ENCODE assay signal across 31 cellular contexts in genomic region chr12:47200446-47200845, GRCh38.
A peak's percentile ranks its signal among the peaks of the same experiment; 100 is the strongest.
DNase-seq lines count a peak whose midpoint lies in the region; ATAC-seq, FAIRE-seq and TF ChIP-seq lines count a peak whose summit lies in the region.
"Had no signal": no experiment of that assay in that cellular context is flagged by ENCODE, and none has a peak within 500 bp of the region (broad histone marks: within the 10 kb centered on the region; RNA-seq: fewer than 3 reads in every experiment).

No MANE protein-coding gene starts in this region.

- intact Hi-C loops in CD8-positive, alpha-beta T cell (cut with DNase I, micrococcal nuclease) = loop anchor here (10.0 kb wide), 2 partner anchors 504 to 614 kb away; partner anchors contain the start of genes HDAC7 (in 1 of the 2) and RPAP3 (in 1 of the 2)
- intact Hi-C loops in K562 (cut with micrococcal nuclease) = no loop called here

- H3K27me3 Mint-ChIP-seq in activated T-cell treated with anti-CD3 and anti-CD28 coated beads, Interleukin-2, amount 50 U/mL, for 72 hours (ENCODE audit: low read depth) = no peaks in the 10 kb centered on the region
- no peaks in the 10 kb centered on the region for H3K27me3 Mint-ChIP-seq in CD8-positive, alpha-beta T cell (ENCODE audit: low read depth)
- H3K27me3 Mint-ChIP-seq in natural killer cell treated with Interleukin-12 subunit alpha and Interleukin-12 subunit beta and Interleukin-15 and Interleukin-18, amount 100 ng/mL, for 72 hours = no peaks in the 10 kb centered on the region
- no peaks in the 10 kb centered on the region for H3K27me3 Mint-ChIP-seq in chondrocyte (ENCODE audit: low read depth)
- H3K27me3 Mint-ChIP-seq: activated CD4-positive, alpha-beta memory T cell treated with anti-CD3 and anti-CD28 coated beads for 36 hours had no signal

- POLR2A ChIA-PET in CD8-positive, alpha-beta T cell (lab: Charles Lee) = interaction anchor here (0.9 to 1.1 kb wide), 2 partner anchors 10 to 15 kb away, joined by 3 read pairs; no protein-coding TSS in a partner anchor
- POLR2A ChIA-PET in K562 (lab: Yijun Ruan, JAX) = no interaction called here

- TF ChIP-seq CTCF in CD8-positive, alpha-beta T cell (IDR thresholded peaks at IDR 0.05) = no peak
- no peak for TF ChIP-seq CTCF in K562 (IDR thresholded peaks at IDR 0.05 in 2 of 3, conservative IDR thresholded peaks at IDR 0.05 in 1 of 3; ENCODE audit: insufficient read depth in 2 of 3, low read depth in 1 of 3, low read length in 3 of 3)
- no peak for TF ChIP-seq CTCF in chondrocyte (IDR thresholded peaks at IDR 0.05)

- no peak overlapping the region for H3K9ac ChIP-seq in K562 (ENCODE audit: insufficient read depth in 1 of 2, low read depth in 2 of 2, low read length in 2 of 2)
- H3K9ac ChIP-seq: parathyroid adenoma had no signal

- FAIRE-seq in K562 (lab: Jason Lieb, UNC) = no peak
- FAIRE-seq: HTR-8/SVneo had no signal

- H3K9me3 ChIP-seq in CD8-positive, alpha-beta T cell (ENCODE audit: low read length) = no peaks in the 10 kb centered on the region
- H3K9me3 ChIP-seq in K562 (replicated peaks; ENCODE audit: control insufficient read depth, insufficient read depth, low read depth, low read length) = no peaks in the 10 kb centered on the region; the same call in 1 of the 2 replicates
- H3K9me3 ChIP-seq: MG63, stomach, thyroid gland, uterus had no signal

- H3K36me3 ChIP-seq in CD8-positive, alpha-beta T cell (ENCODE audit: insufficient read depth, low read length) = peaks cover 8% of the 10 kb centered on the region
- no peaks in the 10 kb centered on the region for H3K36me3 ChIP-seq in K562 (ENCODE audit: control insufficient read depth, insufficient read depth, low read length)
- H3K36me3 ChIP-seq: MG63, stomach, thyroid gland, uterus had no signal

- H4K20me1 ChIP-seq in K562 (replicated peaks; ENCODE audit: control insufficient read depth, insufficient read depth, low read length) = no peaks in the 10 kb centered on the region

- peaks cover 62% of the 10 kb centered on the region for H3K4me1 ChIP-seq in CD8-positive, alpha-beta T cell (ENCODE audit: insufficient read depth, low read length)
- H3K4me1 ChIP-seq in K562 (replicated peaks in 1 of 2; ENCODE audit: control insufficient read depth in 2 of 2, insufficient read depth in 2 of 2, low read length in 2 of 2) = peaks cover 0 to 4% of the 10 kb centered on the region in 2 experiments; a peak in 3 of 5 replicates
- H3K4me1 ChIP-seq: parathyroid adenoma, stomach, thyroid gland, uterus had no signal

- H3K27ac ChIP-seq in CD8-positive, alpha-beta T cell (ENCODE audit: low read depth, low read length) = no peak overlapping the region
- no peak overlapping the region for H3K27ac ChIP-seq in K562 (ENCODE audit: extremely low read depth, low read depth, low read length)
- H3K27ac ChIP-seq: hepatocyte, parathyroid adenoma, stomach, thyroid gland, uterus had no signal

- no TSS peak for BruUV-seq in K562 (replicated peaks; lab: Mats Ljungman, UMichigan)

- no peak overlapping the region for H3K4me3 ChIP-seq in CD8-positive, alpha-beta T cell (ENCODE audit: low read depth, low read length)
- H3K4me3 ChIP-seq in K562 = no peak overlapping the region
- H3K4me3 ChIP-seq: hepatocyte, MG63, smooth muscle cell, stomach, thyroid gland, uterus had no signal

- no peaks in the 10 kb centered on the region for H3K9me1 ChIP-seq in K562 (ENCODE audit: control insufficient read depth, insufficient read depth, low read length)

- H3K4me1 Mint-ChIP-seq in activated T-cell treated with anti-CD3 and anti-CD28 coated beads, Interleukin-2, amount 50 U/mL, for 72 hours (ENCODE audit: low read depth) = peaks cover 60% of the 10 kb centered on the region
- H3K4me1 Mint-ChIP-seq in CD8-positive, alpha-beta T cell (ENCODE audit: low read depth) = peaks cover 75% of the 10 kb centered on the region
- H3K4me1 Mint-ChIP-seq in natural killer cell treated with Interleukin-12 subunit alpha and Interleukin-12 subunit beta and Interleukin-15 and Interleukin-18, amount 100 ng/mL, for 72 hours (ENCODE audit: low read depth in 2 of 2) = peaks cover 26 to 38% of the 10 kb centered on the region in 2 donors
- H3K4me1 Mint-ChIP-seq in chondrocyte (ENCODE audit: low read depth) = peaks cover 12% of the 10 kb centered on the region

- H3K27me3 ChIP-seq in CD8-positive, alpha-beta T cell (ENCODE audit: insufficient read depth, low read length) = no peaks in the 10 kb centered on the region
- no peaks in the 10 kb centered on the region for H3K27me3 ChIP-seq in K562 (ENCODE audit: control insufficient read depth in 2 of 2, insufficient read depth in 2 of 2, low read length in 2 of 2)
- H3K27me3 ChIP-seq: hepatocyte, MG63, stomach, thyroid gland, uterus had no signal

- H2AFZ ChIP-seq in K562 (ENCODE audit: low read depth, low read length) = peak overlapping the region; percentile 7; the same call in 1 of the 2 replicates
- H2AFZ ChIP-seq: hepatocyte, parathyroid adenoma had no signal

- TF ChIP-seq RAD21 in K562 (CRISPR knock-in tag; conservative IDR thresholded peaks at IDR 0.05 in 1 of 2, IDR thresholded peaks at IDR 0.05 in 1 of 2) = no peak

- H3K36me3 Mint-ChIP-seq in activated T-cell treated with anti-CD3 and anti-CD28 coated beads, Interleukin-2, amount 50 U/mL, for 72 hours (ENCODE audit: insufficient read depth in 2 of 2) = peaks cover 7 to 14% of the 10 kb centered on the region in 2 donors
- peaks cover 50% of the 10 kb centered on the region for H3K36me3 Mint-ChIP-seq in CD8-positive, alpha-beta T cell
- peaks cover 16% of the 10 kb centered on the region for H3K36me3 Mint-ChIP-seq in natural killer cell treated with Interleukin-12 subunit alpha and Interleukin-12 subunit beta and Interleukin-15 and Interleukin-18, amount 100 ng/mL, for 72 hours
- no peaks in the 10 kb centered on the region for H3K36me3 Mint-ChIP-seq in chondrocyte (ENCODE audit: low read depth)

- in situ Hi-C loops in K562 (cut with MboI) = no loop called here

- H3K4me2 ChIP-seq in K562 (ENCODE audit: insufficient read depth, low read length) = no peak overlapping the region
- H3K4me2 ChIP-seq: hepatocyte, smooth muscle cell had no signal

- no peak for TF ChIP-seq EP300 in K562 (IDR thresholded peaks at IDR 0.05; ENCODE audit: low read length)

- 55% methylated on average over 2 of the region's 2 CpGs for WGBS in K562 (ENCODE audit: insufficient coverage, low coverage, missing lambda C conversion rate)

- H3K9me3 Mint-ChIP-seq in activated T-cell treated with anti-CD3 and anti-CD28 coated beads, Interleukin-2, amount 50 U/mL, for 72 hours = no peaks in the 10 kb centered on the region
- H3K9me3 Mint-ChIP-seq in CD8-positive, alpha-beta T cell = no peaks in the 10 kb centered on the region
- no peaks in the 10 kb centered on the region for H3K9me3 Mint-ChIP-seq in natural killer cell treated with Interleukin-12 subunit alpha and Interleukin-12 subunit beta and Interleukin-15 and Interleukin-18, amount 100 ng/mL, for 72 hours
- H3K9me3 Mint-ChIP-seq in chondrocyte (ENCODE audit: low read depth) = no peaks in the 10 kb centered on the region
- H3K9me3 Mint-ChIP-seq: activated CD4-positive, alpha-beta memory T cell treated with anti-CD3 and anti-CD28 coated beads for 36 hours had no signal

- peak overlapping the region; percentile 85 for H3K27ac Mint-ChIP-seq in activated T-cell treated with anti-CD3 and anti-CD28 coated beads, Interleukin-2, amount 50 U/mL, for 72 hours
- H3K27ac Mint-ChIP-seq in CD8-positive, alpha-beta T cell = peak overlapping the region; percentile 75
- peak overlapping the region; percentile 14 to 44 for H3K27ac Mint-ChIP-seq in natural killer cell treated with Interleukin-12 subunit alpha and Interleukin-12 subunit beta and Interleukin-15 and Interleukin-18, amount 100 ng/mL, for 72 hours
- no peak overlapping the region for H3K27ac Mint-ChIP-seq in chondrocyte (ENCODE audit: unreplicated experiment)

- no peak for TF ChIP-seq POLR2A in K562 (conservative IDR thresholded peaks at IDR 0.05)

- ATAC-seq in activated T-cell treated with anti-CD3 and anti-CD28 coated beads, Interleukin-2, amount 50 U/mL, for 72 hours (replicated peaks in 1 of 2) = no peak
- ATAC-seq in CD8-positive, alpha-beta T cell = no peak
- ATAC-seq in K562 = no peak
- ATAC-seq in natural killer cell treated with Interleukin-12 subunit alpha and Interleukin-12 subunit beta and Interleukin-15 and Interleukin-18, amount 100 ng/mL, for 72 hours = no peak
- ATAC-seq in GM18909 (IDR thresholded peaks at IDR 0.05; ENCODE audit: poor library complexity, unreplicated experiment) = no peak
- ATAC-seq: right cardiac atrium had no signal

- CTCF ChIA-PET in CD8-positive, alpha-beta T cell (lab: Charles Lee) = interaction anchor here (0.9 kb wide), 1 partner anchor 35 kb away, joined by 3 read pairs; no protein-coding TSS in a partner anchor
- CTCF ChIA-PET in K562 (lab: Yijun Ruan, JAX; ENCODE audit: low intra/inter-chr PET ratio) = no interaction called here

- no peaks in the 10 kb centered on the region for H3K79me2 ChIP-seq in K562 (ENCODE audit: control insufficient read depth, insufficient read depth, low read length)
- H3K79me2 ChIP-seq: hepatocyte, parathyroid adenoma had no signal

- DNase-seq in activated T-cell treated with anti-CD3 and anti-CD28 coated beads, Interleukin-2, amount 50 U/mL, for 72 hours = no peak
- no peak for DNase-seq in activated T-cell treated with anti-CD3 and anti-CD28 coated beads for 4 hours
- DNase-seq in CD8-positive, alpha-beta T cell = no peak
- DNase-seq in K562 (ENCODE audit: extremely low read depth in 1 of 4, low spot score in 3 of 4) = no peak
- no peak for DNase-seq in natural killer cell treated with Interleukin-12 subunit alpha and Interleukin-12 subunit beta and Interleukin-15 and Interleukin-18, amount 100 ng/mL, for 72 hours (ENCODE audit: low spot score)
- no peak for DNase-seq in chondrocyte (ENCODE audit: low spot score)
- no peak for DNase-seq in NCI-H2081 treated with DMSO at 0.1 percent for 48 hours (lab: John Stamatoyannopoulos, UW)
- DNase-seq: activated CD4-positive, alpha-beta memory T cell treated with anti-CD3 and anti-CD28 coated beads for 36 hours; activated CD4-positive, CD25-positive, alpha-beta regulatory T cell; activated CD8-positive, alpha-beta memory T cell treated with anti-CD3 and anti-CD28 coated beads, Interleukin-2, amount 50 U/mL, for 48 hours; activated effector memory CD4-positive, alpha-beta T cell treated with anti-CD3 and anti-CD28 coated beads, Interleukin-2, amount 50 U/mL, for 16 hours; amniotic stem cell; COR-L47; DMS53; H9; KG1; MG63; NCI-H1105; NCI-H187; NCI-H524; OCI-M1; right cardiac atrium; stomach; T-helper 1 cell; thyroid gland; uterus had no signal

- no peak overlapping the region for H3K4me3 Mint-ChIP-seq in activated T-cell treated with anti-CD3 and anti-CD28 coated beads, Interleukin-2, amount 50 U/mL, for 72 hours
- H3K4me3 Mint-ChIP-seq in CD8-positive, alpha-beta T cell = no peak overlapping the region
- no peak overlapping the region for H3K4me3 Mint-ChIP-seq in natural killer cell treated with Interleukin-12 subunit alpha and Interleukin-12 subunit beta and Interleukin-15 and Interleukin-18, amount 100 ng/mL, for 72 hours
- H3K4me3 Mint-ChIP-seq in chondrocyte (ENCODE audit: unreplicated experiment) = no peak overlapping the region
- H3K4me3 Mint-ChIP-seq: activated CD4-positive, alpha-beta memory T cell treated with anti-CD3 and anti-CD28 coated beads for 36 hours; H9 had no signal
